In the genomic region with DNA sequence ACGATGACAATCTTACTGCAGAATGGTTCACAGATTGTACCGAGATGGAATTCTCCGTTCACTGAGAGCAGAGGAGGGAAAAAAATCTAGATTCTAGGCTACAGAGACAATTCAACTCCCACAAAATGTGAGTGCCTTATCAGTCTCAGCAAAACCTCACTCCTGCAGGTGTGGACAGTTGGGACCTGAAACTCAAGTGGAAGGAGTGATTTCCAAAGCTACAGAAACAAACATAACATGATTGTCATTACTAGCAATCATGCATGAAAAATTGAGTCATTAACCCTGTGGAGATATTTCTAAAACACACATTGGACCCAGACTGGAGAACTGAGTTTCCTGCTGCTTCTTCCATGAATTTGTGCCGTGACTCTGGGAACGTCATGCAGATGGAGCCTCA, we compare ENCODE assay signal across 18 cellular contexts.
DNase-seq lines count a peak whose midpoint lies in the region; ATAC-seq and TF ChIP-seq lines count a peak whose summit lies in the region.
"Had no signal": no experiment of that assay in that cellular context is flagged by ENCODE, and none has a peak within 500 bp of the region (broad histone marks: within the 10 kb centered on the region; RNA-seq: fewer than 3 reads in every experiment).

No MANE protein-coding gene starts in this region.

- H3F3A ChIP-seq in PC-9 (ENCODE audit: insufficient read depth, low read depth) = peaks cover 36% of the 10 kb centered on the region

- H3K4me3 Mint-ChIP-seq in osteocyte (ENCODE audit: unreplicated experiment) = no peak overlapping the region
- no peak overlapping the region for H3K4me3 Mint-ChIP-seq in stimulated activated memory B cell treated with anti-CD40 and anti-IgM and Interleukin-4, amounts not matched to agents 10 μg/mL and 1 μg/mL and 100 μg/mL, for 72 hours
- H3K4me3 Mint-ChIP-seq: activated CD8-positive, alpha-beta T cell treated with anti-CD3 and anti-CD28 coated beads for 36 hours; activated naive CD4-positive, alpha-beta T cell treated with anti-CD3 and anti-CD28 coated beads, Interleukin-2, amount 10 ng/mL, durations not matched to agents 7 days and 5 days; CD8-positive, alpha-beta T cell; natural killer cell treated with Interleukin-12 subunit alpha and Interleukin-12 subunit beta and Interleukin-15 and Interleukin-18, amount 100 ng/mL, for 72 hours; T-helper 1 cell treated with Interleukin-12 subunit alpha and Interleukin-12 subunit beta and Interleukin-4 antibody, amounts not matched to agents 30 μg/mL and 1 μg/mL, for 36 hours had no signal

- no peaks in the 10 kb centered on the region for H3K9me2 ChIP-seq in PC-9 (ENCODE audit: insufficient read depth)

- H3K4me1 ChIP-seq in PC-9 (replicated peaks; ENCODE audit: insufficient read depth) = peaks cover 75% of the 10 kb centered on the region

- H3K27ac ChIP-seq in PC-9 = peak overlapping the region; percentile 87

- POLR2A ChIA-PET in PC-9 (lab: Charles Lee; ENCODE audit: unreplicated experiment) = interaction anchor here (0.6 to 1.0 kb wide), 5 partner anchors 9 to 743 kb away, joined by 4 to 9 read pairs (median 5); no protein-coding TSS in a partner anchor

- H3K4me3 ChIP-seq in PC-9 = peak overlapping the region; percentile 64

- H3K36me3 ChIP-seq in PC-9 (ENCODE audit: low read depth) = no peaks in the 10 kb centered on the region

- peak overlapping the region; percentile 78 for H3K27ac Mint-ChIP-seq in osteocyte (ENCODE audit: unreplicated experiment)
- H3K27ac Mint-ChIP-seq in stimulated activated memory B cell treated with anti-CD40 and anti-IgM and Interleukin-4, amounts not matched to agents 10 μg/mL and 1 μg/mL and 100 μg/mL, for 72 hours = no peak overlapping the region
- H3K27ac Mint-ChIP-seq: activated CD8-positive, alpha-beta T cell treated with anti-CD3 and anti-CD28 coated beads for 36 hours; activated naive CD4-positive, alpha-beta T cell treated with anti-CD3 and anti-CD28 coated beads, Interleukin-2, amount 10 ng/mL, durations not matched to agents 7 days and 5 days; CD8-positive, alpha-beta T cell; natural killer cell treated with Interleukin-12 subunit alpha and Interleukin-12 subunit beta and Interleukin-15 and Interleukin-18, amount 100 ng/mL, for 72 hours; T-helper 1 cell treated with Interleukin-12 subunit alpha and Interleukin-12 subunit beta and Interleukin-4 antibody, amounts not matched to agents 30 μg/mL and 1 μg/mL, for 36 hours had no signal

- no peak overlapping the region for H2AFZ ChIP-seq in PC-9

- H3K9me3 ChIP-seq in PC-9 (ENCODE audit: insufficient read depth, low read depth) = no peaks in the 10 kb centered on the region

- peak; percentile 60 for DNase-seq in Daoy (ENCODE audit: low read depth)
- peak in 1 of 2 experiments; percentile 46 for DNase-seq in PC-9
- DNase-seq in osteocyte (ENCODE audit: extremely low spot score, unreplicated experiment) = no peak
- no peak for DNase-seq in NCI-H226
- no peak for DNase-seq in glomerular visceral epithelial cell (ENCODE audit: extremely low spot score)
- DNase-seq: activated CD8-positive, alpha-beta T cell treated with anti-CD3 and anti-CD28 coated beads for 36 hours; activated naive CD4-positive, alpha-beta T cell treated with anti-CD3 and anti-CD28 coated beads, Interleukin-2, amount 10 ng/mL, durations not matched to agents 7 days and 5 days; activated T-cell treated with anti-CD3 and anti-CD28 coated beads, Interleukin-2, amount 50 U/mL, for 1 hour; CD8-positive, alpha-beta T cell; hypothalamus; NCI-H2029 treated with DMSO at 0.1 percent for 48 hours; stimulated activated CD8-positive, alpha-beta memory T cell treated with anti-CD3 and anti-CD28 coated beads, Interleukin-4, amount 100 ng/mL, for 48 hours had no signal

- no peaks in the 10 kb centered on the region for H3K36me3 Mint-ChIP-seq in osteocyte (ENCODE audit: unreplicated experiment)
- H3K36me3 Mint-ChIP-seq in stimulated activated memory B cell treated with anti-CD40 and anti-IgM and Interleukin-4, amounts not matched to agents 10 μg/mL and 1 μg/mL and 100 μg/mL, for 72 hours = no peaks in the 10 kb centered on the region
- H3K36me3 Mint-ChIP-seq: activated naive CD4-positive, alpha-beta T cell treated with anti-CD3 and anti-CD28 coated beads, Interleukin-2, amount 10 ng/mL, durations not matched to agents 7 days and 5 days; CD8-positive, alpha-beta T cell; natural killer cell treated with Interleukin-12 subunit alpha and Interleukin-12 subunit beta and Interleukin-15 and Interleukin-18, amount 100 ng/mL, for 72 hours had no signal

- TF ChIP-seq CTCF in PC-9 (conservative IDR thresholded peaks at IDR 0.05) (no peak), osteocyte (IDR thresholded peaks at IDR 0.05) (no peak)

- no peaks in the 10 kb centered on the region for H4K20me1 ChIP-seq in PC-9 (ENCODE audit: insufficient read depth)

- H3K4me1 Mint-ChIP-seq in osteocyte (ENCODE audit: unreplicated experiment) = peaks cover 56% of the 10 kb centered on the region
- H3K4me1 Mint-ChIP-seq in stimulated activated memory B cell treated with anti-CD40 and anti-IgM and Interleukin-4, amounts not matched to agents 10 μg/mL and 1 μg/mL and 100 μg/mL, for 72 hours = peaks cover 5% of the 10 kb centered on the region
- H3K4me1 Mint-ChIP-seq: activated naive CD4-positive, alpha-beta T cell treated with anti-CD3 and anti-CD28 coated beads, Interleukin-2, amount 10 ng/mL, durations not matched to agents 7 days and 5 days had no signal

- BruUV-seq in PC-9 (replicated peaks; lab: Mats Ljungman, UMichigan) = no TSS peak

- intact Hi-C loops in PC-9 (cut with micrococcal nuclease; ENCODE audit: unreplicated experiment) = no loop called here

- H3K27me3 ChIP-seq in PC-9 (ENCODE audit: insufficient read depth, low read depth) = no peaks in the 10 kb centered on the region

- ATAC-seq in esophagus mucosa (peak; percentile 17), GM19452 (IDR thresholded peaks at IDR 0.05; ENCODE audit: unreplicated experiment) (no peak)
- no peak for ATAC-seq in stimulated activated memory B cell treated with anti-CD40 and anti-IgM and Interleukin-4, amounts not matched to agents 10 μg/mL and 1 μg/mL and 100 μg/mL, for 72 hours
- ATAC-seq: activated CD8-positive, alpha-beta T cell treated with anti-CD3 and anti-CD28 coated beads for 36 hours; CD8-positive, alpha-beta T cell; natural killer cell treated with Interleukin-12 subunit alpha and Interleukin-12 subunit beta and Interleukin-15 and Interleukin-18, amount 100 ng/mL, for 72 hours; Right ventricle myocardium inferior had no signal

- CTCF ChIA-PET in PC-9 (lab: Charles Lee) = interaction anchor here (2.5 kb wide), 1 partner anchor 28 kb away, joined by 8 read pairs; no protein-coding TSS in a partner anchor

- no peaks in the 10 kb centered on the region for H3K9me3 Mint-ChIP-seq in osteocyte (ENCODE audit: unreplicated experiment)
- H3K9me3 Mint-ChIP-seq in stimulated activated memory B cell treated with anti-CD40 and anti-IgM and Interleukin-4, amounts not matched to agents 10 μg/mL and 1 μg/mL and 100 μg/mL, for 72 hours = no peaks in the 10 kb centered on the region
- H3K9me3 Mint-ChIP-seq: activated CD8-positive, alpha-beta T cell treated with anti-CD3 and anti-CD28 coated beads for 36 hours; activated naive CD4-positive, alpha-beta T cell treated with anti-CD3 and anti-CD28 coated beads, Interleukin-2, amount 10 ng/mL, durations not matched to agents 7 days and 5 days; CD8-positive, alpha-beta T cell; natural killer cell treated with Interleukin-12 subunit alpha and Interleukin-12 subunit beta and Interleukin-15 and Interleukin-18, amount 100 ng/mL, for 72 hours; T-helper 1 cell treated with Interleukin-12 subunit alpha and Interleukin-12 subunit beta and Interleukin-4 antibody, amounts not matched to agents 30 μg/mL and 1 μg/mL, for 36 hours had no signal

- peak overlapping the region; percentile 91 for H3K4me2 ChIP-seq in PC-9

- peaks cover 28% of the 10 kb centered on the region for H3K79me2 ChIP-seq in PC-9 (ENCODE audit: low read depth)

- H3K27me3 Mint-ChIP-seq in osteocyte (ENCODE audit: unreplicated experiment) = no peaks in the 10 kb centered on the region
- H3K27me3 Mint-ChIP-seq in stimulated activated memory B cell treated with anti-CD40 and anti-IgM and Interleukin-4, amounts not matched to agents 10 μg/mL and 1 μg/mL and 100 μg/mL, for 72 hours = peaks cover 42% of the 10 kb centered on the region
